In the genomic region with DNA sequence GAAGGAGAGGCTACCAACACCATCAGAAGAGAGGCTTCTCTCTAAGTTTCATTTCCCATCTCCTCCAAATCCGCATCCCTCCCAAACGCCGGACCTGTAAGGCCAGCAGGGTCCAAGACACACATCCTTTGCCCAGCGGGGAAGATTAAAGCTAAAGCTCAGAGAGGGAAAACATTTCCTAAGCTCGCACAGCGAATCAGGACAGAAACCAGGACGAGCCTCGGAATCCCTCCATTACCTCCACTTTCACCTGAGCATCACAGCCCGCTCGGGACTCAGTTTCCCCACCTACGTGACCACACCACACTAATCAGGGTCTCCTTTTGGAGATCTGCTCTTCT, we compare ENCODE assay signal across 9 cellular contexts. TPM values are rescaled to one million over a fixed set of nuclear protein-coding genes. Genes with fewer than 3 reads are reported as not detected.
DNase-seq lines count a peak whose midpoint lies in the region; ATAC-seq, FAIRE-seq and TF ChIP-seq lines count a peak whose summit lies in the region.
"Had no signal": no experiment of that assay in that cellular context is flagged by ENCODE, and none has a peak within 500 bp of the region (broad histone marks: within the 10 kb centered on the region; RNA-seq: fewer than 3 reads in every experiment).

No MANE protein-coding gene starts in this region.

- ATAC-seq in GM21447 (IDR thresholded peaks at IDR 0.05; ENCODE audit: unreplicated experiment), result peak; percentile 1
- no peak for ATAC-seq in gastrocnemius medialis
- no peak for ATAC-seq in GM21526 (IDR thresholded peaks at IDR 0.05; ENCODE audit: low FRiP score, unreplicated experiment)

- TF ChIP-seq POLR2A in gastrocnemius medialis (IDR thresholded peaks at IDR 0.05), result no peak

- H3K27me3 ChIP-seq in SJCRH30, result no peaks in the 10 kb centered on the region
- no peaks in the 10 kb centered on the region for H3K27me3 ChIP-seq in gastrocnemius medialis

- H3K4me3 ChIP-seq in SJCRH30, result peak overlapping the region; percentile 64
- H3K4me3 ChIP-seq in fibroblast of mammary gland (ENCODE audit: control insufficient read depth, low read depth, low read length), result peak overlapping the region; percentile 67
- H3K4me3 ChIP-seq in gastrocnemius medialis, result peak overlapping the region; percentile 64 to 84 (median 79)

- H3K27ac ChIP-seq in SJCRH30, result no peak overlapping the region
- H3K27ac ChIP-seq in gastrocnemius medialis, result peak overlapping the region; percentile 90 to 98 (median 94)

- TF ChIP-seq CTCF in fibroblast of mammary gland (conservative IDR thresholded peaks at IDR 0.05; ENCODE audit: control insufficient read depth, insufficient read depth, low read depth, low read length) (peak; percentile 3), gastrocnemius medialis (IDR thresholded peaks at IDR 0.05 in 4 of 5, conservative IDR thresholded peaks at IDR 0.05 in 1 of 5) (no peak)

- H3K4me1 ChIP-seq in SJCRH30 (peaks cover 11% of the 10 kb centered on the region; the same call in 1 of the 2 replicates), gastrocnemius medialis (peaks cover 20 to 22% of the 10 kb centered on the region in 2 donors)

- intact Hi-C loops in gastrocnemius medialis (cut with DNase I; ENCODE audit: low total_unique reads), result loop anchor here (1.0 to 2.0 kb wide), 2 partner anchors 11 to 16 kb away; no protein-coding TSS in a partner anchor

- H3K36me3 ChIP-seq in SJCRH30, result no peaks in the 10 kb centered on the region
- H3K36me3 ChIP-seq in gastrocnemius medialis, result no peaks in the 10 kb centered on the region

- FAIRE-seq in RCC 7860 (lab: Jason Lieb, UNC), result no peak
- FAIRE-seq: TTC549 had no signal

- in situ Hi-C loops in gastrocnemius medialis (cut with MboI; ENCODE audit: low sequenced_read_pairs in 4 of 4), result no loop called here

- DNase-seq in SJCRH30 (no peak), fibroblast of mammary gland (ENCODE audit: low read depth) (no peak), gastrocnemius medialis (no peak), NK-92 (lab: John Stamatoyannopoulos, UW; ENCODE audit: unreplicated experiment) (no peak), RCC 7860 (ENCODE audit: low spot score) (no peak), NCI-H226 (no peak)

- H3K9me3 ChIP-seq in SJCRH30 (replicated peaks), result no peaks in the 10 kb centered on the region
- no peaks in the 10 kb centered on the region for H3K9me3 ChIP-seq in gastrocnemius medialis

RNA-seq across cellular contexts. Expression of a gene that starts 0.7 kb away (rescaled TPM):
- 0.35 and 0.40 TPM in 2 replicates for total RNA-seq in SJCRH30 (2014; rRNA removed; shearing (Covaris generic))
- total RNA-seq in gastrocnemius medialis, result 1 to 10 TPM in 2 of 4 donors, under 1 TPM in 1, not detected in 1; 0.17 to 1.8 (median 1.6) TPM

RNA-seq across cellular contexts. Expression of a gene that starts 29.8 kb away (rescaled TPM):
- 29.3 and 30.9 TPM in 2 replicates for total RNA-seq in SJCRH30 (2014; rRNA removed; shearing (Covaris generic))
- total RNA-seq in gastrocnemius medialis, result 100 to 1,000 TPM in 2 of 4 donors, 10 to 100 TPM in 2; 51.8 to 140 (median 101) TPM

RNA-seq across cellular contexts. Expression of a gene that starts 31.2 kb away (rescaled TPM):
- 1.0 and 1.4 TPM in 2 replicates for total RNA-seq in SJCRH30 (2014; rRNA removed; shearing (Covaris generic))
- under 1 TPM in 1 of 4 donors, not detected in 3; 0.76 TPM for total RNA-seq in gastrocnemius medialis

RNA-seq across cellular contexts. Expression of a gene that starts 40.2 kb away (rescaled TPM):
- total RNA-seq in SJCRH30 (2014; rRNA removed; shearing (Covaris generic)), result 43.8 and 48.8 TPM in 2 replicates
- 10 to 100 TPM; 10.2 to 18.2 (median 16.4) TPM for total RNA-seq in gastrocnemius medialis

RNA-seq across cellular contexts. Expression of a gene that starts 43.4 kb away (rescaled TPM):
- total RNA-seq in SJCRH30 (2014; rRNA removed; shearing (Covaris generic)), result 29.7 and 32.3 TPM in 2 replicates
- total RNA-seq in gastrocnemius medialis, result 100 to 1,000 TPM in 2 of 4 donors, 10 to 100 TPM in 2; 92.1 to 185 (median 103) TPM
